Comparison of ENCODE assay signal across 20 cellular contexts in genomic region chr7:28145090-28145626, GRCh38.
"Had no signal": no experiment of that assay in that cellular context is flagged by ENCODE, and none has a peak within 500 bp of the region (broad histone marks: within the 10 kb centered on the region; RNA-seq: fewer than 3 reads in every experiment).

No MANE protein-coding gene starts in this region.

- H3K27me3 ChIP-seq: ascending aorta, body of pancreas, cardiac muscle cell had no signal

- H3K4me1 ChIP-seq: ascending aorta had no signal

- ATAC-seq: activated naive CD4-positive, alpha-beta T cell treated with anti-CD3 and anti-CD28 coated beads, Interleukin-2, amount 50 U/mL, for 72 hours; activated naive CD8-positive, alpha-beta T cell treated with anti-CD3 and anti-CD28 coated beads, Interleukin-2, amount 50 U/mL, for 24 hours; activated T-cell treated with anti-CD3 and anti-CD28 coated beads, Interleukin-2, amount 50 U/mL, for 4 hours; body of pancreas; T-helper 17 cell had no signal

- H3K36me3 ChIP-seq: ascending aorta, cardiac muscle cell had no signal

- DNase-seq: activated B cell treated with CpG ODN at 0.5 μM for 24 hours; activated CD4-positive, alpha-beta memory T cell treated with anti-CD3 and anti-CD28 coated beads for 36 hours; activated CD4-positive, alpha-beta T cell treated with anti-CD3 and anti-CD28 coated beads, Interleukin-2, amount 10 ng/mL, durations not matched to agents 7 days and 5 days; activated CD8-positive, alpha-beta memory T cell treated with anti-CD3 and anti-CD28 coated beads for 24 hours; activated effector memory CD4-positive, alpha-beta T cell treated with anti-CD3 and anti-CD28 coated beads, Interleukin-2, amount 50 U/mL, for 16 hours; activated naive CD4-positive, alpha-beta T cell treated with Interleukin-2 at 50 U/mL for 16 hours; activated naive CD8-positive, alpha-beta T cell treated with anti-CD3 and anti-CD28 coated beads, Interleukin-2, amount 50 U/mL, for 24 hours; activated T-cell treated with anti-CD3 and anti-CD28 coated beads, Interleukin-2, amount 50 U/mL, for 4 hours; amniotic stem cell; NCI-H1048; NCI-H187 treated with DMSO at 0.1 percent for 48 hours; NCI-H446 treated with DMSO at 0.1 percent for 48 hours; NCI-H524 treated with DMSO at 0.1 percent for 48 hours; SIG-M5; T-helper 17 cell; T-helper 9 cell had no signal

- H3K4me3 ChIP-seq: ascending aorta, body of pancreas, cardiac muscle cell had no signal

- H3K27ac ChIP-seq: ascending aorta, cardiac muscle cell had no signal

- H3K9me3 ChIP-seq: ascending aorta, body of pancreas had no signal
